In the genomic region with DNA sequence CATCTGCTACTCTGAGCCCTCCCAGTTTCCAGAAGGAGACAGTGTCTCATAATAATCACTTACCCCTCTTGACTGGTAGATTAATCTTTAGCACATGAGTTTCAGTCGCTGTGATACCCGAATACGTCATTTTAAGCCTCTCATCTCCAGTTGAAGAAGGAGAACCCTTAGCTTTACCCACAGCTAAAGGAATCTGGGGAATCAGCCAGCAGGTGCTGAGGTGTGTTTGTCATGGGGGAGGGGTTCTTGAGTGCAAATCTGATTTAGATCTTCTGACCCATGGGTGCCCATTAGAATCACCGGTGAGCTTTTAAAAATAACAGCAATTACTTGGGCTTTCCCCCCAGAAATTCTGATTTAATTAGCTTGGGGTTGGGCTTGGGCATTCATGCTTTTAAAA, we compare ENCODE assay signal across 12 cellular contexts.
"Had no signal": no experiment of that assay in that cellular context is flagged by ENCODE, and none has a peak within 500 bp of the region (broad histone marks: within the 10 kb centered on the region; RNA-seq: fewer than 3 reads in every experiment).

No MANE protein-coding gene starts in this region.

- ATAC-seq: activated CD4-positive, alpha-beta T cell treated with anti-CD3 and anti-CD28 coated beads for 36 hours; activated CD8-positive, alpha-beta memory T cell treated with anti-CD3 and anti-CD28 coated beads, Interleukin-2, amount 10 ng/mL, durations not matched to agents 7 days and 5 days; gastrocnemius medialis; heart left ventricle; stimulated activated effector memory CD8-positive, alpha-beta T cell treated with anti-CD3 and anti-CD28 coated beads, Interleukin-12 subunit alpha, Interleukin-12 subunit beta, amount 100 ng/mL, for 72 hours had no signal

- DNase-seq: activated CD4-positive, alpha-beta memory T cell treated with anti-CD3 and anti-CD28 coated beads for 36 hours; activated CD4-positive, alpha-beta T cell treated with anti-CD3 and anti-CD28 coated beads for 36 hours; activated CD8-positive, alpha-beta memory T cell treated with anti-CD3 and anti-CD28 coated beads, Interleukin-2, amount 10 ng/mL, durations not matched to agents 7 days and 5 days; activated naive CD4-positive, alpha-beta T cell treated with anti-CD3 and anti-CD28 coated beads for 36 hours; activated T-cell treated with anti-CD3 and anti-CD28 coated beads, Interleukin-2, amount 50 U/mL, for 1 hour; cerebellar nuclear complex; effector memory CD4-positive, alpha-beta T cell; gastrocnemius medialis; heart left ventricle; immature natural killer cell; nucleus accumbens had no signal
